10 cellular contexts compared by ENCODE assay signal in genomic region chr17:34895388-34895787, GRCh38.
"Had no signal": no experiment of that assay in that cellular context is flagged by ENCODE, and none has a peak within 500 bp of the region (broad histone marks: within the 10 kb centered on the region; RNA-seq: fewer than 3 reads in every experiment).

No MANE protein-coding gene starts in this region.

- ATAC-seq: activated naive CD8-positive, alpha-beta T cell treated with anti-CD3 and anti-CD28 coated beads, Interleukin-2, amount 50 U/mL, for 24 hours; foreskin keratinocyte; left colon had no signal

- DNase-seq: activated naive CD4-positive, alpha-beta T cell treated with anti-CD3 and anti-CD28 coated beads for 36 hours; activated naive CD8-positive, alpha-beta T cell treated with anti-CD3 and anti-CD28 coated beads, Interleukin-2, amount 50 U/mL, for 24 hours; aorta; cerebellar nuclear complex; effector CD8-positive, alpha-beta T cell; foreskin keratinocyte; left colon; midbrain; ovary; stimulated activated CD4-positive, alpha-beta T cell treated with anti-CD3 and anti-CD28 coated beads, Interleukin-2, amount 100 ng/mL, for 24 hours had no signal
